In the genomic region with DNA sequence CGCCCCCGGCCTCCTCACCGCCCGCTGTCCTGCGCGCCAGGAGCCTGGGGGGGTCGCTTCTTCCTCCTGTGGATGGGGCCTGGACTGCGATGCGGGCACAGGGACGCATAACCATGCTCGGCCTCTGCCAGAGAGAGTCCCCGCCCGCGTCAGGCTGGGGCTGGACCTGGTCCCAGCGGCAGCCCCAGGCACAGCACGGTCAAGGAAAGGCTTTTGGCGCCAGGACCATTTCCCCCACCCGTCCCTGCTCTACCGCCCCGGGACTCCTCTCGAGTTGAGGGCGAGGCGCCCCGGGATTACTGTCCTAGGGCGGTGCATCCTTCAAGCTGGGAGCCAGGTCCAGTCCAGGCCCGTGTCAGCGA, we compare ENCODE assay signal across 9 cellular contexts. TPM values are rescaled to one million over a fixed set of nuclear protein-coding genes. Genes with fewer than 3 reads are reported as not detected.
A peak's percentile ranks its signal among the peaks of the same experiment; 100 is the strongest.
DNase-seq lines count a peak whose midpoint lies in the region; ATAC-seq and TF ChIP-seq lines count a peak whose summit lies in the region.
"Had no signal": no experiment of that assay in that cellular context is flagged by ENCODE, and none has a peak within 500 bp of the region (broad histone marks: within the 10 kb centered on the region; RNA-seq: fewer than 3 reads in every experiment).

No MANE protein-coding gene starts in this region.

- DNase-seq in activated CD4-positive, alpha-beta T cell treated with anti-CD3 and anti-CD28 coated beads, Interleukin-2, amount 10 ng/mL, durations not matched to agents 7 days and 5 days: no peak
- DNase-seq in activated CD4-positive, alpha-beta T cell treated with anti-CD3 and anti-CD28 coated beads for 1 hour: no peak
- DNase-seq in OCI-LY7 (ENCODE audit: low spot score): peak; percentile 33
- DNase-seq in omental fat pad (ENCODE audit: low spot score): no peak
- DNase-seq in NCI-H2171 (lab: John Stamatoyannopoulos, UW): no peak
- no peak for DNase-seq in MV-4-11 (lab: John Stamatoyannopoulos, UW)

- H3K9me3 Mint-ChIP-seq in activated CD4-positive, alpha-beta T cell treated with anti-CD3 and anti-CD28 coated beads, Interleukin-2, amount 10 ng/mL, durations not matched to agents 7 days and 5 days: no peaks in the 10 kb centered on the region

- peaks cover 58% of the 10 kb centered on the region for H3K4me1 Mint-ChIP-seq in activated CD4-positive, alpha-beta T cell treated with anti-CD3 and anti-CD28 coated beads, Interleukin-2, amount 10 ng/mL, durations not matched to agents 7 days and 5 days

- H3K27me3 ChIP-seq in esophagus (ENCODE audit: control insufficient read depth in 1 of 2, insufficient read depth in 2 of 2, low read length in 2 of 2): no peaks in the 10 kb centered on the region

- TF ChIP-seq CTCF in OCI-LY7 (conservative IDR thresholded peaks at IDR 0.05; ENCODE audit: low read length) (no peak), omental fat pad (IDR thresholded peaks at IDR 0.05) (no peak)

- H3K27me3 Mint-ChIP-seq in activated CD4-positive, alpha-beta T cell treated with anti-CD3 and anti-CD28 coated beads, Interleukin-2, amount 10 ng/mL, durations not matched to agents 7 days and 5 days: no peaks in the 10 kb centered on the region

- H3K36me3 ChIP-seq in OCI-LY7 (ENCODE audit: insufficient read depth, low read length) (peaks cover 40% of the 10 kb centered on the region), esophagus (ENCODE audit: control insufficient read depth in 2 of 2, insufficient read depth in 2 of 2, low read length in 1 of 2) (peaks cover 0 to 11% of the 10 kb centered on the region in 2 donors)

- peak overlapping the region; percentile 92 for H3K27ac ChIP-seq in OCI-LY7 (ENCODE audit: low read depth, low read length, poor library complexity, severe bottlenecking)
- no peak overlapping the region for H3K27ac ChIP-seq in esophagus (ENCODE audit: low read depth in 2 of 2, low read length in 1 of 2)
- H3K27ac ChIP-seq: epithelial cell of prostate had no signal

- no TSS peak for BruUV-seq in OCI-LY7 (replicated peaks; lab: Mats Ljungman, UMichigan)

- peaks cover 12% of the 10 kb centered on the region; the same call in 1 of the 2 replicates for H3K79me2 ChIP-seq in OCI-LY7 (ENCODE audit: insufficient read depth, low read depth, low read length)

- ATAC-seq in omental fat pad (ENCODE audit: low FRiP score): peak; percentile 0
- ATAC-seq in HG02852 (IDR thresholded peaks at IDR 0.05; ENCODE audit: unreplicated experiment): no peak

- H3K4me2 ChIP-seq in OCI-LY7 (ENCODE audit: low read length): peak overlapping the region; percentile 86

- H3K4me3 Mint-ChIP-seq in activated CD4-positive, alpha-beta T cell treated with anti-CD3 and anti-CD28 coated beads, Interleukin-2, amount 10 ng/mL, durations not matched to agents 7 days and 5 days: peak overlapping the region; percentile 97

- H3K4me3 ChIP-seq in OCI-LY7 (ENCODE audit: low read depth, low read length, poor library complexity, severe bottlenecking) (peak overlapping the region; percentile 94), esophagus (ENCODE audit: low read depth in 1 of 2, low read length in 2 of 2) (peak overlapping the region; percentile 46)

- peaks cover 31% of the 10 kb centered on the region for H3K36me3 Mint-ChIP-seq in activated CD4-positive, alpha-beta T cell treated with anti-CD3 and anti-CD28 coated beads, Interleukin-2, amount 10 ng/mL, durations not matched to agents 7 days and 5 days (ENCODE audit: low read depth)

- H2AFZ ChIP-seq in OCI-LY7 (ENCODE audit: low read length): no peak overlapping the region

- peaks cover 57% of the 10 kb centered on the region for H3K4me1 ChIP-seq in OCI-LY7 (ENCODE audit: insufficient read depth, low read length, poor library complexity, severe bottlenecking)
- H3K4me1 ChIP-seq in esophagus (ENCODE audit: control insufficient read depth in 2 of 2, insufficient read depth in 2 of 2, low read length in 1 of 2): peaks cover 14 to 15% of the 10 kb centered on the region in 2 donors

- POLR2A ChIA-PET in activated CD4-positive, alpha-beta T cell treated with anti-CD3 and anti-CD28 coated beads, Interleukin-2, amount 10 ng/mL, durations not matched to agents 7 days and 5 days (lab: Charles Lee): no interaction called here
- POLR2A ChIA-PET in OCI-LY7 (lab: Charles Lee): interaction anchor here (1.0 to 1.6 kb wide), 3 partner anchors 51 to 187 kb away, joined by 3 to 4 read pairs (median 4); no protein-coding TSS in a partner anchor

- H4K20me1 ChIP-seq in OCI-LY7 (ENCODE audit: insufficient read depth, low read length): peaks cover 15% of the 10 kb centered on the region; the same call in 1 of the 2 replicates

- CTCF ChIA-PET in activated CD4-positive, alpha-beta T cell treated with anti-CD3 and anti-CD28 coated beads, Interleukin-2, amount 10 ng/mL, durations not matched to agents 7 days and 5 days (lab: Charles Lee): interaction anchor here (1.0 to 2.7 kb wide), 2 partner anchors 61 to 78 kb away, joined by 3 to 17 read pairs; no protein-coding TSS in a partner anchor
- CTCF ChIA-PET in OCI-LY7 (lab: Charles Lee; ENCODE audit: unreplicated experiment): interaction anchor here (1.6 to 1.9 kb wide), 2 partner anchors 10 to 198 kb away, joined by 5 to 6 read pairs; no protein-coding TSS in a partner anchor

- H3K9me3 ChIP-seq in OCI-LY7 (ENCODE audit: low read length) (no peaks in the 10 kb centered on the region), esophagus (ENCODE audit: control insufficient read depth in 2 of 2, insufficient read depth in 1 of 2, low read depth in 1 of 2, low read length in 1 of 2) (peaks cover 0 to 3% of the 10 kb centered on the region in 2 donors)

- H3K9me2 ChIP-seq in OCI-LY7 (ENCODE audit: insufficient read depth, low read length): no peaks in the 10 kb centered on the region

- peak overlapping the region; percentile 96 for H3K27ac Mint-ChIP-seq in activated CD4-positive, alpha-beta T cell treated with anti-CD3 and anti-CD28 coated beads, Interleukin-2, amount 10 ng/mL, durations not matched to agents 7 days and 5 days

- 3 to 4% methylated on average over 23 to 27 of the region's 27 CpGs for WGBS in esophagus, 2 donors

- intact Hi-C loops in OCI-LY7 (cut with micrococcal nuclease; ENCODE audit: unreplicated experiment): loop anchor here (1.0 to 5.0 kb wide), 3 partner anchors 196 to 239 kb away; partner anchors contain the start of gene DOK3

RNA-seq across cellular contexts. Expression of gene MXD3, which starts 0.4 kb away (rescaled TPM):
- total RNA-seq in activated CD4-positive, alpha-beta T cell treated with anti-CD3 and anti-CD28 coated beads, Interleukin-2, amount 10 ng/mL, durations not matched to agents 7 days and 5 days: 100 to 1,000 TPM; 107 to 109 TPM
- total RNA-seq in OCI-LY7 (2014; rRNA removed; shearing (Covaris generic)): 109 and 130 TPM in 2 replicates
- total RNA-seq in OCI-LY7 (2022) (81.3 and 105 TPM in 2 replicates), omental fat pad (10 to 100 TPM in 1 of 4 donors, 1 to 10 TPM in 3; 3.5 to 26.8 (median 4.8) TPM)
- polyA plus RNA-seq in esophagus: 10 to 100 TPM; 14.4 to 32.3 TPM

RNA-seq across cellular contexts. Expression of gene PRELID1, which starts 7.7 kb away (rescaled TPM):
- 100 to 1,000 TPM; 142 to 152 TPM for total RNA-seq in activated CD4-positive, alpha-beta T cell treated with anti-CD3 and anti-CD28 coated beads, Interleukin-2, amount 10 ng/mL, durations not matched to agents 7 days and 5 days
- 217 and 249 TPM in 2 replicates for total RNA-seq in OCI-LY7 (2014; rRNA removed; shearing (Covaris generic))
- total RNA-seq in OCI-LY7 (2022) (203 and 232 TPM in 2 replicates), omental fat pad (100 to 1,000 TPM in 1 of 4 donors, 10 to 100 TPM in 3; 51.9 to 102 (median 67.5) TPM)
- 100 to 1,000 TPM; 120 to 135 TPM for polyA plus RNA-seq in esophagus

RNA-seq across cellular contexts. Expression of gene RAB24, which starts 7.8 kb away (rescaled TPM):
- 10 to 100 TPM; 28.3 to 34.4 TPM for total RNA-seq in activated CD4-positive, alpha-beta T cell treated with anti-CD3 and anti-CD28 coated beads, Interleukin-2, amount 10 ng/mL, durations not matched to agents 7 days and 5 days
- total RNA-seq in OCI-LY7 (2014; rRNA removed; shearing (Covaris generic)): 25.8 and 43.1 TPM in 2 replicates
- 31.3 and 36.1 TPM in 2 replicates for total RNA-seq in OCI-LY7 (2022)
- 10 to 100 TPM; 60.0 to 80.2 TPM for polyA plus RNA-seq in esophagus
- total RNA-seq in omental fat pad: 10 to 100 TPM; 18.9 to 38.9 (median 23.8) TPM

RNA-seq across cellular contexts. Expression of gene LMAN2, which starts 40.1 kb away (rescaled TPM):
- 100 to 1,000 TPM; 123 to 132 TPM for total RNA-seq in activated CD4-positive, alpha-beta T cell treated with anti-CD3 and anti-CD28 coated beads, Interleukin-2, amount 10 ng/mL, durations not matched to agents 7 days and 5 days
- 144 and 151 TPM in 2 replicates for total RNA-seq in OCI-LY7 (2014; rRNA removed; shearing (Covaris generic))
- total RNA-seq in OCI-LY7 (2022) (103 and 116 TPM in 2 replicates), omental fat pad (100 to 1,000 TPM; 129 to 164 (median 144) TPM)
- polyA plus RNA-seq in esophagus: 100 to 1,000 TPM in 1 of 2 donors, 10 to 100 TPM in 1; 84.0 to 190 TPM

RNA-seq across cellular contexts. Expression of gene RGS14, which starts 46.4 kb away (rescaled TPM):
- total RNA-seq in activated CD4-positive, alpha-beta T cell treated with anti-CD3 and anti-CD28 coated beads, Interleukin-2, amount 10 ng/mL, durations not matched to agents 7 days and 5 days: 100 to 1,000 TPM; 124 to 132 TPM
- 33.0 and 43.3 TPM in 2 replicates for total RNA-seq in OCI-LY7 (2014; rRNA removed; shearing (Covaris generic))
- total RNA-seq in OCI-LY7 (2022) (41.7 and 46.3 TPM in 2 replicates), omental fat pad (10 to 100 TPM in 1 of 4 donors, 1 to 10 TPM in 3; 7.1 to 25.1 (median 8.2) TPM)
- 10 to 100 TPM; 49.7 to 74.5 TPM for polyA plus RNA-seq in esophagus
